ENCODE assay signal across 11 cellular contexts in genomic region chr16:55510185-55510805, GRCh38. TPM values are rescaled to one million over a fixed set of nuclear protein-coding genes. Genes with fewer than 3 reads are reported as not detected.
DNase-seq lines count a peak whose midpoint lies in the region; ATAC-seq and TF ChIP-seq lines count a peak whose summit lies in the region.
"Had no signal": no experiment of that assay in that cellular context is flagged by ENCODE, and none has a peak within 500 bp of the region (broad histone marks: within the 10 kb centered on the region; RNA-seq: fewer than 3 reads in every experiment).

No MANE protein-coding gene starts in this region.

- no peaks in the 10 kb centered on the region for H3K4me1 ChIP-seq in gastrocnemius medialis

- H3K27ac Mint-ChIP-seq in activated CD4-positive, alpha-beta T cell treated with anti-CD3 and anti-CD28 coated beads for 36 hours = no peak overlapping the region
- H3K27ac Mint-ChIP-seq: effector memory CD8-positive, alpha-beta T cell; memory B cell had no signal

- intact Hi-C loops in gastrocnemius medialis (cut with DNase I; ENCODE audit: low total_unique reads) = no loop called here
- intact Hi-C loops in activated CD4-positive, alpha-beta T cell treated with anti-CD3 and anti-CD28 coated beads for 36 hours (cut with DNase I, micrococcal nuclease) = no loop called here

- peak overlapping the region in 3 of 4 donors; percentile 22 to 73 (median 67) for H3K27ac ChIP-seq in gastrocnemius medialis

- TF ChIP-seq CTCF in fibroblast of pulmonary artery (IDR thresholded peaks at IDR 0.05; ENCODE audit: low read length, missing control alignments) = no peak
- TF ChIP-seq CTCF in gastrocnemius medialis (IDR thresholded peaks at IDR 0.05 in 4 of 5, conservative IDR thresholded peaks at IDR 0.05 in 1 of 5) = no peak

- CTCF ChIA-PET in activated CD4-positive, alpha-beta T cell treated with anti-CD3 and anti-CD28 coated beads for 36 hours (lab: Charles Lee) = no interaction called here

- no peaks in the 10 kb centered on the region for H3K36me3 ChIP-seq in H7 (replicated peaks; ENCODE audit: control insufficient read depth, insufficient read depth, low read length)
- H3K36me3 ChIP-seq in gastrocnemius medialis = peaks cover 0 to 8% of the 10 kb centered on the region in 2 donors

- H3K4me1 Mint-ChIP-seq in activated CD4-positive, alpha-beta T cell treated with anti-CD3 and anti-CD28 coated beads for 36 hours = peaks cover 9% of the 10 kb centered on the region

- peaks cover 31% of the 10 kb centered on the region for H3K27me3 Mint-ChIP-seq in activated CD4-positive, alpha-beta T cell treated with anti-CD3 and anti-CD28 coated beads for 36 hours

- DNase-seq in H7 = peak; percentile 4
- DNase-seq in SIG-M5 treated with dmso at 0.1 percent for 504 hours (lab: John Stamatoyannopoulos, UW; ENCODE audit: unreplicated experiment) = peak; percentile 69
- no peak for DNase-seq in fibroblast of pulmonary artery (ENCODE audit: low read depth)
- no peak for DNase-seq in gastrocnemius medialis
- no peak for DNase-seq in NCI-H446 treated with DMSO at 0.1 percent for 48 hours (lab: John Stamatoyannopoulos, UW)
- DNase-seq in activated CD4-positive, alpha-beta T cell treated with anti-CD3 and anti-CD28 coated beads for 36 hours = no peak
- DNase-seq in SW 1271 (lab: John Stamatoyannopoulos, UW) = no peak
- DNase-seq: effector memory CD8-positive, alpha-beta T cell; NCI-H526 had no signal

- H3K9me3 ChIP-seq in gastrocnemius medialis = no peaks in the 10 kb centered on the region

- peaks cover 11% of the 10 kb centered on the region for H3K9me3 Mint-ChIP-seq in activated CD4-positive, alpha-beta T cell treated with anti-CD3 and anti-CD28 coated beads for 36 hours (ENCODE audit: low read depth)

- no peaks in the 10 kb centered on the region for H3K36me3 Mint-ChIP-seq in activated CD4-positive, alpha-beta T cell treated with anti-CD3 and anti-CD28 coated beads for 36 hours (ENCODE audit: low read depth)
- H3K36me3 Mint-ChIP-seq: memory B cell had no signal

- H3K4me3 ChIP-seq in H7 (ENCODE audit: insufficient read depth, low read depth, low read length) (no peak overlapping the region), fibroblast of pulmonary artery (replicated peaks; ENCODE audit: low read depth, low read length) (peak overlapping the region; percentile 83), gastrocnemius medialis (peak overlapping the region in 3 of 4 donors; percentile 61 to 69 (median 63))

- POLR2A ChIA-PET in activated CD4-positive, alpha-beta T cell treated with anti-CD3 and anti-CD28 coated beads for 36 hours (lab: Charles Lee) = no interaction called here

- no peak for TF ChIP-seq POLR2A in gastrocnemius medialis (IDR thresholded peaks at IDR 0.05)

- ATAC-seq in gastrocnemius medialis = no peak
- no peak for ATAC-seq in activated CD4-positive, alpha-beta T cell treated with anti-CD3 and anti-CD28 coated beads for 36 hours
- ATAC-seq in activated CD4-positive, CD25-positive, alpha-beta regulatory T cell treated with anti-CD3 and anti-CD28 coated beads, Interleukin-2, amount 50 U/mL, for 24 hours = no peak
- ATAC-seq: effector memory CD8-positive, alpha-beta T cell had no signal

- in situ Hi-C loops in gastrocnemius medialis (cut with MboI; ENCODE audit: low sequenced_read_pairs in 4 of 4) = no loop called here

- no peak overlapping the region for H3K4me3 Mint-ChIP-seq in activated CD4-positive, alpha-beta T cell treated with anti-CD3 and anti-CD28 coated beads for 36 hours

- H3K27me3 ChIP-seq in H7 (ENCODE audit: control insufficient read depth, insufficient read depth, low read length) = no peaks in the 10 kb centered on the region; the same call in 1 of the 2 replicates
- peaks cover 0 to 8% (median 6%) of the 10 kb centered on the region in 3 donors for H3K27me3 ChIP-seq in gastrocnemius medialis

RNA-seq across cellular contexts. Expression of gene LPCAT2, which starts 1.4 kb away (rescaled TPM):
- 5.0 and 6.1 TPM in 2 replicates for total RNA-seq in H7 (2014; rRNA removed; shearing (Covaris generic))
- 1 to 10 TPM; 1.2 to 6.7 (median 4.7) TPM for total RNA-seq in gastrocnemius medialis
- under 1 TPM; 0.37 to 0.59 TPM for total RNA-seq in activated CD4-positive, alpha-beta T cell treated with anti-CD3 and anti-CD28 coated beads for 36 hours

RNA-seq across cellular contexts. Expression of gene MMP2, which starts 31.3 kb away (rescaled TPM):
- total RNA-seq in H7 (2014; rRNA removed; shearing (Covaris generic)) = 33.7 and 36.7 TPM in 2 replicates
- 100 to 1,000 TPM in 1 of 4 donors, 10 to 100 TPM in 3; 26.6 to 119 (median 55.6) TPM for total RNA-seq in gastrocnemius medialis
- not detected for total RNA-seq in activated CD4-positive, alpha-beta T cell treated with anti-CD3 and anti-CD28 coated beads for 36 hours

RNA-seq across cellular contexts. Expression of gene CAPNS2, which starts 56.2 kb away (rescaled TPM):
- total RNA-seq in H7 (2014; rRNA removed; shearing (Covaris generic)) = 0.24 TPM in 1 of 2 replicates, not detected in the other
- total RNA-seq in gastrocnemius medialis = not detected
- total RNA-seq in activated CD4-positive, alpha-beta T cell treated with anti-CD3 and anti-CD28 coated beads for 36 hours = not detected

Comparison
In these comparisons a context has a peak if more than half of its experiments do, and no peak if none do; other contexts are left out.
1. DNase-seq: peak in H7 (single experiment) and SIG-M5 treated with dmso at 0.1 percent for 504 hours (single experiment); none in fibroblast of pulmonary artery (single experiment), gastrocnemius medialis (0 of 2), NCI-H446 treated with DMSO at 0.1 percent for 48 hours (single experiment), activated CD4-positive, alpha-beta T cell treated with anti-CD3 and anti-CD28 coated beads for 36 hours (single experiment) and SW 1271 (0 of 2).
2. RNA of gene MMP2, which starts 31.3 kb away (total RNA-seq): 26.6 to 119 TPM in gastrocnemius medialis and 33.7 to 36.7 TPM in H7; not detected in activated CD4-positive, alpha-beta T cell treated with anti-CD3 and anti-CD28 coated beads for 36 hours; every median in the first group is over 10 times any median in the second.